26 cellular contexts compared by ENCODE assay signal in genomic region chr17:4531988-4532736, GRCh38. TPM values are rescaled to one million over a fixed set of nuclear protein-coding genes. Genes with fewer than 3 reads are reported as not detected.
DNase-seq lines count a peak whose midpoint lies in the region; ATAC-seq, FAIRE-seq and TF ChIP-seq lines count a peak whose summit lies in the region.
"Had no signal": no experiment of that assay in that cellular context is flagged by ENCODE, and none has a peak within 500 bp of the region (broad histone marks: within the 10 kb centered on the region; RNA-seq: fewer than 3 reads in every experiment).

No MANE protein-coding gene starts in this region.

- no peak overlapping the region for H2BK12ac ChIP-seq in neuronal stem cell (ENCODE audit: low read length)

- H3K4me3 Mint-ChIP-seq in Calu3 (ENCODE audit: low read depth, unreplicated experiment) = no peak overlapping the region
- H3K4me3 Mint-ChIP-seq in endothelial cell (ENCODE audit: unreplicated experiment) = peak overlapping the region; percentile 69
- H3K4me3 Mint-ChIP-seq: activated CD4-positive, alpha-beta T cell treated with anti-CD3 and anti-CD28 coated beads for 36 hours; activated naive CD4-positive, alpha-beta T cell treated with anti-CD3 and anti-CD28 coated beads, Interleukin-2, amount 10 ng/mL, durations not matched to agents 7 days and 5 days; stimulated activated memory B cell treated with anti-CD40 and anti-IgM and Interleukin-4, amounts not matched to agents 10 μg/mL and 1 μg/mL and 100 μg/mL, for 72 hours had no signal

- no peak for TF ChIP-seq RAD21 in A549 (conservative IDR thresholded peaks at IDR 0.05 in 1 of 2, IDR thresholded peaks at IDR 0.05 in 1 of 2)

- BruUV-seq in Calu3 (replicated peaks; lab: Mats Ljungman, UMichigan) = no TSS peak

- WGBS in A549 (ENCODE audit: missing lambda C conversion rate) = 82% methylated on average over 17 of the region's 17 CpGs
- no CpG with 5 or more reads among the region's 17 CpGs for WGBS in neuronal stem cell (ENCODE audit: extremely low coverage in 2 of 2, insufficient read length in 2 of 2, insufficient replicate concordance in 1 of 2), 2 donors

- H3K14ac ChIP-seq in neuronal stem cell (ENCODE audit: low read length) = no peak overlapping the region

- H3K27ac Mint-ChIP-seq in Calu3 (ENCODE audit: unreplicated experiment) (peak overlapping the region; percentile 39), endothelial cell (ENCODE audit: unreplicated experiment) (peak overlapping the region; percentile 95)
- H3K27ac Mint-ChIP-seq: activated CD4-positive, alpha-beta T cell treated with anti-CD3 and anti-CD28 coated beads for 36 hours; activated naive CD4-positive, alpha-beta T cell treated with anti-CD3 and anti-CD28 coated beads, Interleukin-2, amount 10 ng/mL, durations not matched to agents 7 days and 5 days; stimulated activated memory B cell treated with anti-CD40 and anti-IgM and Interleukin-4, amounts not matched to agents 10 μg/mL and 1 μg/mL and 100 μg/mL, for 72 hours had no signal

- CTCF ChIA-PET in A549 (lab: Yijun Ruan, JAX) = interaction anchor here (0.8 to 1.3 kb wide), 4 partner anchors 10 to 111 kb away, joined by 3 to 4 read pairs (median 3); no protein-coding TSS in a partner anchor
- CTCF ChIA-PET in Calu3 (lab: Charles Lee) = no interaction called here

- H4K8ac ChIP-seq in neuronal stem cell (ENCODE audit: low read depth, low read length) = no peak overlapping the region

- ATAC-seq in A549 (no peak; a peak in 1 of 6 replicates), GM21717 (IDR thresholded peaks at IDR 0.05; ENCODE audit: unreplicated experiment) (no peak), GM21825 (IDR thresholded peaks at IDR 0.05; ENCODE audit: unreplicated experiment) (no peak)
- ATAC-seq: activated CD4-positive, alpha-beta T cell treated with anti-CD3 and anti-CD28 coated beads for 36 hours; SK-N-SH treated with all-trans-retinoic acid at 6 μM for 48 hours; stimulated activated memory B cell treated with anti-CD40 and anti-IgM and Interleukin-4, amounts not matched to agents 10 μg/mL and 1 μg/mL and 100 μg/mL, for 72 hours had no signal

- TF ChIP-seq CTCF in A549 (IDR thresholded peaks at IDR 0.05) (no peak), Calu3 (IDR thresholded peaks at IDR 0.05; ENCODE audit: unreplicated experiment) (no peak), endothelial cell (IDR thresholded peaks at IDR 0.05; ENCODE audit: unreplicated experiment) (no peak)

- intact Hi-C loops in Calu3 (cut with micrococcal nuclease; ENCODE audit: unreplicated experiment) = no loop called here

- peak overlapping the region; percentile 67 for H2BK15ac ChIP-seq in neuronal stem cell (ENCODE audit: low read length)

- no peak overlapping the region for H3K23ac ChIP-seq in neuronal stem cell (ENCODE audit: low read depth, low read length, poor library complexity)

- H3K36me3 Mint-ChIP-seq in Calu3 (ENCODE audit: insufficient read depth, unreplicated experiment) = peaks cover 67% of the 10 kb centered on the region
- peaks cover 26% of the 10 kb centered on the region for H3K36me3 Mint-ChIP-seq in endothelial cell (ENCODE audit: low read depth, unreplicated experiment)
- H3K36me3 Mint-ChIP-seq: activated naive CD4-positive, alpha-beta T cell treated with anti-CD3 and anti-CD28 coated beads, Interleukin-2, amount 10 ng/mL, durations not matched to agents 7 days and 5 days; stimulated activated memory B cell treated with anti-CD40 and anti-IgM and Interleukin-4, amounts not matched to agents 10 μg/mL and 1 μg/mL and 100 μg/mL, for 72 hours had no signal

- no peak overlapping the region for H2AFZ ChIP-seq in neuronal stem cell (ENCODE audit: low read length)

- H3K9me3 Mint-ChIP-seq in Calu3 (ENCODE audit: low read depth, unreplicated experiment) (no peaks in the 10 kb centered on the region), endothelial cell (ENCODE audit: unreplicated experiment) (no peaks in the 10 kb centered on the region)
- H3K9me3 Mint-ChIP-seq: activated naive CD4-positive, alpha-beta T cell treated with anti-CD3 and anti-CD28 coated beads, Interleukin-2, amount 10 ng/mL, durations not matched to agents 7 days and 5 days; stimulated activated memory B cell treated with anti-CD40 and anti-IgM and Interleukin-4, amounts not matched to agents 10 μg/mL and 1 μg/mL and 100 μg/mL, for 72 hours had no signal

- H3K4me1 ChIP-seq in A549 (peaks cover 20% of the 10 kb centered on the region), neuronal stem cell (ENCODE audit: control insufficient read depth in 2 of 2, insufficient read depth in 1 of 2, low read depth in 1 of 2, low read length in 2 of 2) (peaks cover 10 to 20% of the 10 kb centered on the region in 2 donors)

- H3K9me3 ChIP-seq in A549 = no peaks in the 10 kb centered on the region
- H3K9me3 ChIP-seq in neuronal stem cell (replicated peaks in 1 of 2; ENCODE audit: control insufficient read depth in 2 of 2, insufficient read depth in 1 of 2, low read depth in 1 of 2, low read length in 2 of 2) = no peaks in the 10 kb centered on the region
- H3K9me3 ChIP-seq: tibial artery had no signal

- no peaks in the 10 kb centered on the region for H3K36me3 ChIP-seq in neuronal stem cell (replicated peaks in 1 of 2; ENCODE audit: control insufficient read depth in 2 of 2, insufficient read depth in 2 of 2, low read length in 2 of 2)
- H3K36me3 ChIP-seq: tibial artery had no signal

- H3K4me3 ChIP-seq in A549 (no peak overlapping the region), neuronal stem cell (ENCODE audit: low read length in 2 of 2) (no peak overlapping the region)
- H3K4me3 ChIP-seq: tibial artery had no signal

- no peak overlapping the region for H4K91ac ChIP-seq in neuronal stem cell (ENCODE audit: low read depth, low read length, poor library complexity)

- TF ChIP-seq EP300 in A549 (IDR thresholded peaks at IDR 0.05) = no peak

- H3K27me3 Mint-ChIP-seq in Calu3 (ENCODE audit: unreplicated experiment) (no peaks in the 10 kb centered on the region), endothelial cell (ENCODE audit: unreplicated experiment) (peaks cover 12% of the 10 kb centered on the region)

- peak overlapping the region; percentile 10 for H2AK5ac ChIP-seq in neuronal stem cell (ENCODE audit: low read depth, low read length)

- H3K27me3 ChIP-seq in neuronal stem cell (ENCODE audit: control insufficient read depth in 3 of 3, insufficient read depth in 3 of 3, low read depth in 1 of 3, low read length in 3 of 3) = peaks cover 0 to 8% (median 0%) of the 10 kb centered on the region in 3 experiments

- H3K4me2 ChIP-seq in A549 = no peak overlapping the region
- no peak overlapping the region for H3K4me2 ChIP-seq in neuronal stem cell (ENCODE audit: insufficient read depth, low read length, poor library complexity, severe bottlenecking)

- H3K18ac ChIP-seq in neuronal stem cell (ENCODE audit: low read length) = no peak overlapping the region

- POLR2A ChIA-PET in A549 (lab: Yijun Ruan, JAX) = no interaction called here

- H2BK120ac ChIP-seq in neuronal stem cell (ENCODE audit: low read depth, low read length) = no peak overlapping the region

- no peak overlapping the region for H3K4ac ChIP-seq in neuronal stem cell (ENCODE audit: low read length)

- FAIRE-seq in A549 (lab: Jason Lieb, UNC) = no peak

- DNase-seq in A549 (ENCODE audit: low read depth in 1 of 2, low spot score in 1 of 2) (no peak), Calu3 (no peak), endothelial cell (ENCODE audit: low spot score) (no peak), neuronal stem cell (ENCODE audit: low spot score) (no peak), SKM-1 (lab: John Stamatoyannopoulos, UW; ENCODE audit: unreplicated experiment) (no peak)
- no peak for DNase-seq in activated naive CD4-positive, alpha-beta T cell (lab: John Stamatoyannopoulos, UW)
- DNase-seq: activated CD4-positive, alpha-beta T cell treated with anti-CD3 and anti-CD28 coated beads for 36 hours; activated naive CD4-positive, alpha-beta T cell treated with anti-CD3 and anti-CD28 coated beads, Interleukin-2, amount 10 ng/mL, durations not matched to agents 7 days and 5 days; anterior cingulate cortex; central memory CD4-positive, alpha-beta T cell; EL; hippocampal formation; NCI-H1092 treated with DMSO at 0.1 percent for 48 hours; NCI-H187 treated with DMSO at 0.1 percent for 48 hours; nucleus accumbens; stimulated activated CD4-positive, alpha-beta T cell treated with anti-CD3 and anti-CD28 coated beads, Interleukin-4, amount 100 ng/mL, for 1 hour; tibial artery had no signal

- peak overlapping the region; percentile 39 for H2BK5ac ChIP-seq in neuronal stem cell (ENCODE audit: low read length)

- H3K4me1 Mint-ChIP-seq in Calu3 (ENCODE audit: low read depth, unreplicated experiment) = peaks cover 16% of the 10 kb centered on the region
- peaks cover 47% of the 10 kb centered on the region for H3K4me1 Mint-ChIP-seq in endothelial cell (ENCODE audit: unreplicated experiment)
- H3K4me1 Mint-ChIP-seq: activated CD4-positive, alpha-beta T cell treated with anti-CD3 and anti-CD28 coated beads for 36 hours; activated naive CD4-positive, alpha-beta T cell treated with anti-CD3 and anti-CD28 coated beads, Interleukin-2, amount 10 ng/mL, durations not matched to agents 7 days and 5 days had no signal

- peaks cover 3% of the 10 kb centered on the region for H3K79me1 ChIP-seq in neuronal stem cell (ENCODE audit: low read depth, low read length)

- no peak overlapping the region for H3K9ac ChIP-seq in neuronal stem cell (ENCODE audit: low read depth, low read length, poor library complexity)

- H3K27ac ChIP-seq in A549 (no peak overlapping the region), neuronal stem cell (replicated peaks; ENCODE audit: low read length) (no peak overlapping the region)
- H3K27ac ChIP-seq: RWPE1, tibial artery had no signal

- TF ChIP-seq POLR2A in A549 (IDR thresholded peaks at IDR 0.05; ENCODE audit: low read length) = no peak

RNA-seq across cellular contexts. Expression of gene MYBBP1A, which starts 23.0 kb away (rescaled TPM):
- 39.7 and 42.9 TPM in 2 replicates for polyA plus RNA-seq in A549 (2011; rRNA removed)
- 86.5 and 99.2 TPM in 2 replicates for polyA plus RNA-seq in A549 (2012; cell fraction: cytosol; rRNA removed)
- polyA plus RNA-seq in A549 (2012; cell fraction: nucleus; rRNA removed) = 314 and 436 TPM in 2 replicates
- 95.0 to 103 TPM (median 95.1 TPM) in 3 replicates for polyA plus RNA-seq in A549 (2017; fragmentation: RNase III; extraction: RNeasy Plus Mini Kit Qiagen cat#74134 plus additional on column Dnase treatment)
- 70.5 and 108 TPM in 2 replicates for polyA minus RNA-seq in A549 (2011; rRNA and poly(A)+ RNA removed)
- total RNA-seq in Calu3 (2022) = 61.6 and 64.2 TPM in 2 replicates
- 32.4 TPM for total RNA-seq in endothelial cell (ENCODE audit: unreplicated experiment)
- polyA plus RNA-seq in neuronal stem cell (2013, experiment 1 of 2) = 15.0 TPM
- 14.9 TPM for polyA plus RNA-seq in neuronal stem cell (2013, experiment 2 of 2)

RNA-seq across cellular contexts. Expression of gene GGT6, which starts 28.2 kb away (rescaled TPM):
- polyA plus RNA-seq in A549 (2011; rRNA removed) (not detected in 2 replicates), A549 (2017; fragmentation: RNase III; extraction: RNeasy Plus Mini Kit Qiagen cat#74134 plus additional on column Dnase treatment) (not detected in 3 replicates)
- polyA plus RNA-seq in A549 (2012; cell fraction: cytosol; rRNA removed) = 0.01 TPM in 1 of 2 replicates, not detected in the other
- polyA plus RNA-seq in A549 (2012; cell fraction: nucleus; rRNA removed) = not detected in 2 replicates
- not detected in 2 replicates for polyA minus RNA-seq in A549 (2011; rRNA and poly(A)+ RNA removed)
- total RNA-seq in Calu3 (2022) (1.1 and 1.8 TPM in 2 replicates), endothelial cell (ENCODE audit: unreplicated experiment) (not detected)
- not detected for polyA plus RNA-seq in neuronal stem cell (2013, experiment 1 of 2)
- polyA plus RNA-seq in neuronal stem cell (2013, experiment 2 of 2) = not detected
- total RNA-seq: activated CD4-positive, alpha-beta T cell treated with anti-CD3 and anti-CD28 coated beads for 36 hours; activated CD8-positive, alpha-beta memory T cell treated with anti-CD3 and anti-CD28 coated beads for 36 hours; dermis blood vessel endothelial cell; T-helper 2 cell treated with Interferon-gamma antibody and Interleukin-4, amounts not matched to agents 100 ng/mL and 5 ng/mL, for 36 hours had no signal

RNA-seq across cellular contexts. Expression of gene SPNS2, which starts 33.5 kb away (rescaled TPM):
- polyA plus RNA-seq in A549 (2011; rRNA removed) (0.25 and 0.27 TPM in 2 replicates), A549 (2017; fragmentation: RNase III; extraction: RNeasy Plus Mini Kit Qiagen cat#74134 plus additional on column Dnase treatment) (0.13 to 0.46 TPM (median 0.38 TPM) in 3 replicates)
- polyA plus RNA-seq in A549 (2012; cell fraction: cytosol; rRNA removed) = 0.03 and 0.09 TPM in 2 replicates
- 0.05 and 0.11 TPM in 2 replicates for polyA plus RNA-seq in A549 (2012; cell fraction: nucleus; rRNA removed)
- polyA minus RNA-seq in A549 (2011; rRNA and poly(A)+ RNA removed) = 0.29 and 1.3 TPM in 2 replicates
- total RNA-seq in Calu3 (2022) (63.4 and 104 TPM in 2 replicates), endothelial cell (ENCODE audit: unreplicated experiment) (187 TPM)
- 0.54 TPM for polyA plus RNA-seq in neuronal stem cell (2013, experiment 1 of 2)
- polyA plus RNA-seq in neuronal stem cell (2013, experiment 2 of 2) = 0.58 TPM

RNA-seq across cellular contexts. Expression of gene SMTNL2, which starts 52.2 kb away (rescaled TPM):
- 0.05 and 0.07 TPM in 2 replicates for polyA plus RNA-seq in A549 (2011; rRNA removed)
- 0.05 and 0.08 TPM in 2 replicates for polyA plus RNA-seq in A549 (2012; cell fraction: cytosol; rRNA removed)
- 0.13 and 0.14 TPM in 2 replicates for polyA plus RNA-seq in A549 (2012; cell fraction: nucleus; rRNA removed)
- polyA plus RNA-seq in A549 (2017; fragmentation: RNase III; extraction: RNeasy Plus Mini Kit Qiagen cat#74134 plus additional on column Dnase treatment) = 0.06 to 0.21 TPM (median 0.10 TPM) in 3 replicates
- 0.08 and 0.15 TPM in 2 replicates for polyA minus RNA-seq in A549 (2011; rRNA and poly(A)+ RNA removed)
- total RNA-seq in Calu3 (2022) = not detected in 2 replicates
- total RNA-seq in endothelial cell (ENCODE audit: unreplicated experiment) = 0.59 TPM
- polyA plus RNA-seq in neuronal stem cell (2013, experiment 1 of 2) = 8.7 TPM
- polyA plus RNA-seq in neuronal stem cell (2013, experiment 2 of 2) = 9.0 TPM
- total RNA-seq: activated CD4-positive, alpha-beta T cell treated with anti-CD3 and anti-CD28 coated beads for 36 hours; activated CD8-positive, alpha-beta memory T cell treated with anti-CD3 and anti-CD28 coated beads for 36 hours; liver; T-helper 2 cell treated with Interferon-gamma antibody and Interleukin-4, amounts not matched to agents 100 ng/mL and 5 ng/mL, for 36 hours had no signal
